In genomic region chr19:52139291-52140076, GRCh38 we compare ENCODE assay signal across 8 cellular contexts. TPM values are rescaled to one million over a fixed set of nuclear protein-coding genes. Genes with fewer than 3 reads are reported as not detected.
DNase-seq lines count a peak whose midpoint lies in the region; ATAC-seq and TF ChIP-seq lines count a peak whose summit lies in the region.

TSS of gene ZNF616 (minus strand) at chr19:52139938. CDS start at chr19:52130512, 9,426 bp downstream.

- peaks cover 32% of the 10 kb centered on the region for H3K9me3 Mint-ChIP-seq in GM23338
- peaks cover 8% of the 10 kb centered on the region for H3K9me3 Mint-ChIP-seq in natural killer cell treated with Interleukin-12 subunit alpha and Interleukin-12 subunit beta and Interleukin-15 and Interleukin-18, amount 100 ng/mL, for 72 hours

- H3K27me3 ChIP-seq in GM23338 (ENCODE audit: insufficient read depth) (no peaks in the 10 kb centered on the region), RWPE2 (ENCODE audit: insufficient read depth, poor library complexity, severe bottlenecking) (no peaks in the 10 kb centered on the region)

- H3K4me1 Mint-ChIP-seq in GM23338 = peaks cover 15% of the 10 kb centered on the region; the same call in 2 of the 3 replicates
- H3K4me1 Mint-ChIP-seq in natural killer cell treated with Interleukin-12 subunit alpha and Interleukin-12 subunit beta and Interleukin-15 and Interleukin-18, amount 100 ng/mL, for 72 hours (ENCODE audit: low read depth in 2 of 2) = peaks cover 34 to 40% of the 10 kb centered on the region in 2 donors

- H3K27ac Mint-ChIP-seq in GM23338 = peak within 1 kb of the TSS; percentile 99
- H3K27ac Mint-ChIP-seq in natural killer cell treated with Interleukin-12 subunit alpha and Interleukin-12 subunit beta and Interleukin-15 and Interleukin-18, amount 100 ng/mL, for 72 hours = peak within 1 kb of the TSS; percentile 83 to 96

- H3F3A ChIP-seq in GM23338 (replicated peaks; ENCODE audit: low read depth) = peaks cover 6% of the 10 kb centered on the region; the same call in 1 of the 2 replicates

- no peaks in the 10 kb centered on the region for H3K9me2 ChIP-seq in GM23338 (ENCODE audit: insufficient read depth)

- no peaks in the 10 kb centered on the region; the same call in 1 of the 2 replicates for H4K20me1 ChIP-seq in GM23338 (replicated peaks; ENCODE audit: insufficient read depth)

- peak within 1 kb of the TSS; percentile 96 for H3K4me3 Mint-ChIP-seq in GM23338
- H3K4me3 Mint-ChIP-seq in natural killer cell treated with Interleukin-12 subunit alpha and Interleukin-12 subunit beta and Interleukin-15 and Interleukin-18, amount 100 ng/mL, for 72 hours = peak within 1 kb of the TSS; percentile 99

- H3K27me3 Mint-ChIP-seq in GM23338 (ENCODE audit: insufficient read depth, low read depth, poor library complexity) = peaks cover 6% of the 10 kb centered on the region
- no peaks in the 10 kb centered on the region for H3K27me3 Mint-ChIP-seq in natural killer cell treated with Interleukin-12 subunit alpha and Interleukin-12 subunit beta and Interleukin-15 and Interleukin-18, amount 100 ng/mL, for 72 hours

- TF ChIP-seq CTCF in GM23338 (conservative IDR thresholded peaks at IDR 0.05; ENCODE audit: low read depth in 2 of 2) (peak; percentile 75 to 94), LNCaP clone FGC (IDR thresholded peaks at IDR 0.05; ENCODE audit: control insufficient read depth, extremely low read depth, insufficient read depth) (peak; percentile 97), RWPE2 (IDR thresholded peaks at IDR 0.05; ENCODE audit: poor library complexity, severe bottlenecking) (peak; percentile 92)

- H3K4me1 ChIP-seq in GM23338 (ENCODE audit: insufficient read depth) (peaks cover 8% of the 10 kb centered on the region; the same call in 1 of the 2 replicates), RWPE2 (ENCODE audit: insufficient read depth, poor library complexity, severe bottlenecking) (no peaks in the 10 kb centered on the region)

- ATAC-seq in GM23338 (peak; percentile 94), RWPE2 (ENCODE audit: low read depth) (peak; percentile 92)
- peak; percentile 99 to 100 for ATAC-seq in natural killer cell treated with Interleukin-12 subunit alpha and Interleukin-12 subunit beta and Interleukin-15 and Interleukin-18, amount 100 ng/mL, for 72 hours

- peaks cover 2% of the 10 kb centered on the region for H3K9me3 ChIP-seq in RWPE2 (ENCODE audit: severe bottlenecking)

- H3K36me3 ChIP-seq in GM23338 (ENCODE audit: insufficient read depth) (no peaks in the 10 kb centered on the region), RWPE2 (ENCODE audit: low read depth) (peaks cover 5% of the 10 kb centered on the region)

- H3K4me2 ChIP-seq in GM23338 = peak within 1 kb of the TSS; percentile 92

- H3K27ac ChIP-seq in GM23338 (ENCODE audit: low read depth) (peak within 1 kb of the TSS; percentile 96), RWPE2 (ENCODE audit: poor library complexity, severe bottlenecking) (peak within 1 kb of the TSS; percentile 80)

- peaks cover 44% of the 10 kb centered on the region for H3K36me3 Mint-ChIP-seq in GM23338 (ENCODE audit: low read depth)
- peaks cover 22% of the 10 kb centered on the region for H3K36me3 Mint-ChIP-seq in natural killer cell treated with Interleukin-12 subunit alpha and Interleukin-12 subunit beta and Interleukin-15 and Interleukin-18, amount 100 ng/mL, for 72 hours

- peak within 1 kb of the TSS; percentile 95 for H2AFZ ChIP-seq in GM23338

- H3K79me2 ChIP-seq in GM23338 (replicated peaks; ENCODE audit: insufficient read depth) = peaks cover 44% of the 10 kb centered on the region

- DNase-seq in ELF-1 (ENCODE audit: low read depth, low spot score) (peak; percentile 97), GM23338 (ENCODE audit: low spot score) (peak; percentile 97), LNCaP clone FGC (ENCODE audit: low read depth) (peak; percentile 75), RWPE2 (ENCODE audit: low spot score) (peak; percentile 93), fibroblast of peridontal ligament (ENCODE audit: extremely low read depth) (peak; percentile 91)
- peak; percentile 95 for DNase-seq in activated T-helper 9 cell treated with anti-CD3 and anti-CD28 coated beads, Interleukin-2, amount 50 U/mL, for 16 hours (ENCODE audit: low read depth)
- DNase-seq in natural killer cell treated with Interleukin-12 subunit alpha and Interleukin-12 subunit beta and Interleukin-15 and Interleukin-18, amount 100 ng/mL, for 72 hours (ENCODE audit: low spot score) = peak; percentile 97
- DNase-seq in stimulated activated naive CD4-positive, alpha-beta T cell treated with Interleukin-2 at 50 U/mL for 16 hours (lab: John Stamatoyannopoulos, UW) = peak; percentile 96

- H3K4me3 ChIP-seq in GM23338 = peak within 1 kb of the TSS; percentile 88
- peak within 1 kb of the TSS; percentile 72 for H3K4me3 ChIP-seq in LNCaP clone FGC (ENCODE audit: low read depth, low read length)
- peak within 1 kb of the TSS; percentile 49 for H3K4me3 ChIP-seq in RWPE2 (ENCODE audit: severe bottlenecking)

TF ChIP-seq in GM23338, 12 proteins besides CTCF, POLR2A, EP300 and RAD21:
- TF ChIP-seq ETS1 (IDR thresholded peaks at IDR 0.05) = peak; percentile 54
- TF ChIP-seq JUNB (IDR thresholded peaks at IDR 0.05; ENCODE audit: unreplicated experiment) = no peak
- TF ChIP-seq POLR2AphosphoS5 (IDR thresholded peaks at IDR 0.05; ENCODE audit: low read depth) = peak; percentile 86

RNA-seq across cellular contexts. Expression of gene ZNF616, which starts in this region (rescaled TPM):
- 28.3 and 28.8 TPM in 2 replicates for total RNA-seq in GM23338 (2014; rRNA removed; shearing (Covaris generic))
- polyA plus RNA-seq in GM23338 (2016; fragmentation: Nextera tagmentation; extraction: Ambion mirVana) = 10.4 and 13.3 TPM in 2 replicates
- total RNA-seq in natural killer cell treated with Interleukin-12 subunit alpha and Interleukin-12 subunit beta and Interleukin-15 and Interleukin-18, amount 100 ng/mL, for 72 hours = 1 to 10 TPM; 4.8 to 7.8 TPM

Comparison
In these comparisons a context has a peak if more than half of its experiments do, and no peak if none do; other contexts are left out.
1. Peak in every context shown above with its lines: DNase-seq, ATAC-seq, H3K4me3 ChIP-seq and H3K27ac ChIP-seq.